ENCODE assay signal across 6 cellular contexts in the genomic region with DNA sequence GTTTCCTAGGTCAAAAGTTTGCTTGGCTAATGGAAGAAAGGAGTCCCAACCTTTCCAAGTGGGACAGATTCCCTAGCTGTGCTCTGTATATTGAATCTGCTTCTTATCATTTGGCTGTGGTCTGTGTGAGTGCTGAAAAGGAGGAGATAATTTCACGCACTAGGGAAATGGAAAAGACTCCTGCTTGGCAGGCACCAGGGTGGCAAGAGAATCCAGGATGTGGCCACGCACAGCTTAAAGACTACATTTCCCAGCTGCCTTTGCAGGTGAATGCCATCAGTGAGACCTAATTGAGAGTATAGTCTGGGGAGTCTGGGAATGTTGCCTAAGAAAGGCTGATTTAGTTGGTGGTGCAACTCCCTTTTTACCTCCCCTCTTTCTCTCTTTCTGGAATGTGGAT.
DNase-seq lines count a peak whose midpoint lies in the region; ATAC-seq, FAIRE-seq and TF ChIP-seq lines count a peak whose summit lies in the region.
"Not testable (repeated sequence)": the region's sequence is repeated elsewhere in the genome, so short reads cannot be mapped to it uniquely, and the experiment has no call there.

No MANE protein-coding gene starts in this region.

- not testable (repeated sequence) for H3K4me3 ChIP-seq in IMR-90 (ENCODE audit: insufficient read depth, low read depth, low read length); body of pancreas; heart left ventricle; HepG2 (replicated peaks in 1 of 3; ENCODE audit: insufficient read depth in 1 of 3, low read depth in 2 of 3, low read length in 3 of 3); pancreas

- not testable (repeated sequence) for TF ChIP-seq RAD21 in IMR-90 (IDR thresholded peaks at IDR 0.05; ENCODE audit: low read length); HepG2 (CRISPR knock-in tag; IDR thresholded peaks at IDR 0.05)

- H3K56ac ChIP-seq in IMR-90 (ENCODE audit: extremely low read depth, insufficient read depth, low read length): not testable (repeated sequence)

- CTCF ChIA-PET in IMR-90 (lab: Yijun Ruan, JAX); HepG2 (lab: Yijun Ruan, JAX; ENCODE audit: low intra/inter-chr PET ratio, low total read pairs): not testable (repeated sequence)

- not testable (repeated sequence) for TF ChIP-seq CTCF in IMR-90 (conservative IDR thresholded peaks at IDR 0.05; ENCODE audit: low read depth, low read length); body of pancreas (IDR thresholded peaks at IDR 0.05); heart left ventricle (IDR thresholded peaks at IDR 0.05); HepG2 (CRISPR knock-in tag; IDR thresholded peaks at IDR 0.05); pancreas (IDR thresholded peaks at IDR 0.05)

- not testable (repeated sequence) for H3K79me2 ChIP-seq in HepG2 (ENCODE audit: insufficient read depth, low read length)

- dilution Hi-C loops in IMR-90 (cut with HindIII; ENCODE audit: low sequenced_read_pairs, unreplicated experiment): not testable (repeated sequence)

- not testable (repeated sequence) for H4K20me1 ChIP-seq in IMR-90 (ENCODE audit: insufficient read depth, low read length); HepG2 (ENCODE audit: insufficient read depth, low read length)

- not testable (repeated sequence) for H2BK5ac ChIP-seq in IMR-90 (ENCODE audit: low read depth, low read length, poor library complexity, severe bottlenecking)

- in situ Hi-C loops in IMR-90 (cut with MboI; ENCODE audit: low sequenced_read_pairs); HepG2 (cut with HindIII; ENCODE audit: extremely low pct_ligation_motif_present, low pct_unique_long_range_greater_than_20kb): not testable (repeated sequence)

- no CpG with 5 or more reads among the region's 2 CpGs for WGBS in IMR-90 (ENCODE audit: extremely low coverage in 2 of 2, insufficient read length in 1 of 2), 2 experiments
- 29 to 37% methylated on average over 1 to 2 of the region's 2 CpGs for WGBS in body of pancreas, 2 donors
- 25 to 67% (median 44%) methylated on average over 1 to 2 of the region's 2 CpGs for WGBS in heart left ventricle, 4 donors
- WGBS in HepG2 (ENCODE audit: low lambda C conversion rate): 0% methylated on average over 1 of the region's 2 CpGs
- WGBS in pancreas, 2 donors: 48 to 54% methylated on average over 1 to 2 of the region's 2 CpGs

- not testable (repeated sequence) for H3K4ac ChIP-seq in IMR-90 (ENCODE audit: low read depth, low read length)

- not testable (repeated sequence) for FAIRE-seq in HepG2 (lab: Jason Lieb, UNC); pancreas (lab: Jason Lieb, UNC)

- not testable (repeated sequence) for H3K18ac ChIP-seq in IMR-90 (ENCODE audit: low read depth, low read length)

- not testable (repeated sequence) for H4K91ac ChIP-seq in IMR-90 (ENCODE audit: insufficient read depth, low read depth, low read length)

- intact Hi-C loops in IMR-90 (cut with micrococcal nuclease); body of pancreas (cut with DNase I); heart left ventricle (cut with DNase I); left ventricle myocardium superior (cut with micrococcal nuclease); HepG2 (cut with micrococcal nuclease; ENCODE audit: unreplicated experiment); pancreas (cut with DNase I): not testable (repeated sequence)

- not testable (repeated sequence) for H3K4me1 ChIP-seq in IMR-90 (ENCODE audit: control insufficient read depth, insufficient read depth, low read length); body of pancreas; heart left ventricle; HepG2 (ENCODE audit: insufficient read depth, low read length); pancreas

- H2AK5ac ChIP-seq in IMR-90 (ENCODE audit: low read depth, low read length): not testable (repeated sequence)

- not testable (repeated sequence) for H2BK120ac ChIP-seq in IMR-90 (ENCODE audit: low read depth, low read length)

- H3K14ac ChIP-seq in IMR-90 (replicated peaks; ENCODE audit: low read depth, low read length): not testable (repeated sequence)

- H4K5ac ChIP-seq in IMR-90 (ENCODE audit: low read depth, low read length): not testable (repeated sequence)

- H2BK20ac ChIP-seq in IMR-90 (ENCODE audit: low read depth, low read length): not testable (repeated sequence)

- DNase-seq in IMR-90; heart left ventricle; left ventricle myocardium superior; HepG2 (ENCODE audit: low spot score): not testable (repeated sequence)
- DNase-seq in body of pancreas (peak in 2 of 4 donors; percentile 17 to 26), pancreas (peak in 1 of 6 donors; percentile 8)

- not testable (repeated sequence) for H3K23ac ChIP-seq in IMR-90 (ENCODE audit: low read depth, low read length)

- H3K27ac ChIP-seq in IMR-90 (ENCODE audit: insufficient read depth, low read length); body of pancreas; heart left ventricle; HepG2 (ENCODE audit: extremely low read length, insufficient read depth, low read length); pancreas: not testable (repeated sequence)

- not testable (repeated sequence) for TF ChIP-seq EP300 in HepG2 (IDR thresholded peaks at IDR 0.05; ENCODE audit: low read depth in 2 of 2, low read length in 2 of 2); HepG2 (CRISPR knock-in tag; IDR thresholded peaks at IDR 0.05; ENCODE audit: borderline replicate concordance)

- H2AK9ac ChIP-seq in IMR-90 (replicated peaks; ENCODE audit: low read depth, low read length, poor library complexity): not testable (repeated sequence)

- peak; percentile 42 for ATAC-seq in IMR-90 (ENCODE audit: low read depth)
- ATAC-seq in body of pancreas: peak; percentile 31
- ATAC-seq in heart left ventricle: peak; percentile 45 to 83 (median 69)
- peak; percentile 83 for ATAC-seq in left ventricle myocardium superior
- not testable (repeated sequence) for ATAC-seq in HepG2
- ATAC-seq in pancreas: peak; percentile 55 to 77 (median 68)

- H3K9me3 ChIP-seq in IMR-90 (ENCODE audit: control insufficient read depth, insufficient read depth, low read length); body of pancreas; heart left ventricle; HepG2 (ENCODE audit: low read length); pancreas: not testable (repeated sequence)

- not testable (repeated sequence) for H3K27me3 ChIP-seq in IMR-90 (ENCODE audit: control insufficient read depth, insufficient read depth, low read length); body of pancreas; heart left ventricle; HepG2 (ENCODE audit: control insufficient read depth in 1 of 2, insufficient read depth in 2 of 2, low read length in 2 of 2); pancreas

- not testable (repeated sequence) for TF ChIP-seq POLR2A in IMR-90 (IDR thresholded peaks at IDR 0.05; ENCODE audit: low read depth, low read length); body of pancreas (IDR thresholded peaks at IDR 0.05); heart left ventricle (IDR thresholded peaks at IDR 0.05); HepG2 (IDR thresholded peaks at IDR 0.05; ENCODE audit: insufficient read depth in 1 of 2, low read depth in 2 of 2, low read length in 2 of 2)

- not testable (repeated sequence) for H4K8ac ChIP-seq in IMR-90 (ENCODE audit: low read depth in 2 of 2, low read length in 2 of 2)

- not testable (repeated sequence) for BruUV-seq in IMR-90 (replicated peaks; lab: Mats Ljungman, UMichigan); HepG2 (replicated peaks; lab: Mats Ljungman, UMichigan)

- not testable (repeated sequence) for H3K36me3 ChIP-seq in IMR-90 (ENCODE audit: control insufficient read depth, insufficient read depth, low read length); body of pancreas (replicated peaks in 1 of 2; ENCODE audit: insufficient read depth in 1 of 2, low read depth in 2 of 2); heart left ventricle; HepG2 (replicated peaks in 1 of 2; ENCODE audit: control insufficient read depth in 1 of 2, insufficient read depth in 2 of 2, low read length in 2 of 2); pancreas

- not testable (repeated sequence) for H3K4me2 ChIP-seq in IMR-90 (ENCODE audit: low read depth, low read length); HepG2 (ENCODE audit: low read depth, low read length)

- H2BK15ac ChIP-seq in IMR-90 (ENCODE audit: low read depth, low read length): not testable (repeated sequence)

- POLR2A ChIA-PET in IMR-90 (lab: Charles Lee; ENCODE audit: unreplicated experiment); HepG2 (lab: Yijun Ruan, JAX): not testable (repeated sequence)

- not testable (repeated sequence) for H3K79me1 ChIP-seq in IMR-90 (ENCODE audit: low read depth in 1 of 2, low read length in 2 of 2)

- H2AFZ ChIP-seq in IMR-90 (replicated peaks; ENCODE audit: low read length, poor library complexity); HepG2 (ENCODE audit: low read length): not testable (repeated sequence)

- not testable (repeated sequence) for H3K9ac ChIP-seq in IMR-90 (ENCODE audit: low read depth, low read length); HepG2 (ENCODE audit: insufficient read depth, low read depth, low read length)

- not testable (repeated sequence) for H3K9me1 ChIP-seq in IMR-90 (ENCODE audit: insufficient read depth, low read length)

TF ChIP-seq in HepG2, 621 proteins besides CTCF, POLR2A, EP300 and RAD21:
- peak; percentile 38; the same call in 1 of the 2 replicates for TF ChIP-seq THAP11 (CRISPR knock-in tag; IDR thresholded peaks at IDR 0.05)
